ENCODE assay signal across 8 cellular contexts in genomic region chr7:148142660-148143248, GRCh38.
DNase-seq lines count a peak whose midpoint lies in the region; ATAC-seq and TF ChIP-seq lines count a peak whose summit lies in the region.

No MANE protein-coding gene starts in this region.

- no peaks in the 10 kb centered on the region for H3K9me2 ChIP-seq in neural cell (ENCODE audit: insufficient read depth, low read length)

- TF ChIP-seq CTCF in DND-41 (IDR thresholded peaks at IDR 0.05; ENCODE audit: borderline replicate concordance, extremely low read depth, low read length, poor library complexity, severe bottlenecking) (peak; percentile 80), HFF-Myc (IDR thresholded peaks at IDR 0.05; ENCODE audit: low read depth, low read length, missing control alignments) (peak; percentile 6), coronary artery (IDR thresholded peaks at IDR 0.05) (peak; percentile 38), neural cell (IDR thresholded peaks at IDR 0.05; ENCODE audit: poor library complexity, severe bottlenecking) (peak; percentile 59)

- H4K20me1 ChIP-seq in DND-41 (ENCODE audit: insufficient read depth, low read length), result no peaks in the 10 kb centered on the region
- no peaks in the 10 kb centered on the region for H4K20me1 ChIP-seq in neural cell (ENCODE audit: insufficient read depth)

- TF ChIP-seq EP300 in neural cell (conservative IDR thresholded peaks at IDR 0.05; ENCODE audit: poor library complexity, severe bottlenecking), result no peak

- DNase-seq in DND-41, result peak; percentile 11
- DNase-seq in HFF-Myc (ENCODE audit: extremely low read depth, low read depth), result no peak
- DNase-seq in NCI-H510A treated with DMSO at 0.1 percent for 48 hours (lab: John Stamatoyannopoulos, UW), result peak; percentile 59
- no peak for DNase-seq in coronary artery (ENCODE audit: low spot score)
- DNase-seq in GM19238 (ENCODE audit: insufficient read length, low spot score), result no peak

- H3K27me3 ChIP-seq in DND-41 (ENCODE audit: insufficient read depth, low read length, poor library complexity) (peaks cover 2% of the 10 kb centered on the region), neural cell (ENCODE audit: insufficient read depth, low read depth, low read length) (no peaks in the 10 kb centered on the region)

- no peak overlapping the region for H2AFZ ChIP-seq in DND-41 (ENCODE audit: low read depth, low read length)
- no peak overlapping the region for H2AFZ ChIP-seq in neural cell (ENCODE audit: low read depth, low read length)

- H3K79me2 ChIP-seq in DND-41 (ENCODE audit: insufficient read depth, low read length) (no peaks in the 10 kb centered on the region), neural cell (replicated peaks; ENCODE audit: insufficient read depth, low read length) (no peaks in the 10 kb centered on the region)

- peak; percentile 61 for TF ChIP-seq RAD21 in neural cell (conservative IDR thresholded peaks at IDR 0.05)

- H3K4me2 ChIP-seq in DND-41 (ENCODE audit: insufficient read depth, low read length), result no peak overlapping the region
- H3K4me2 ChIP-seq in neural cell (ENCODE audit: low read length), result no peak overlapping the region

- no peaks in the 10 kb centered on the region for H3K36me3 ChIP-seq in DND-41 (ENCODE audit: insufficient read depth, low read length)
- no peaks in the 10 kb centered on the region for H3K36me3 ChIP-seq in neural cell (ENCODE audit: insufficient read depth, low read length)

- no peak overlapping the region for H3K4me3 ChIP-seq in DND-41 (ENCODE audit: low read depth in 1 of 2, low read length in 2 of 2)
- no peak overlapping the region for H3K4me3 ChIP-seq in HFF-Myc (replicated peaks; ENCODE audit: low read depth, low read length)
- H3K4me3 ChIP-seq in coronary artery, result no peak overlapping the region
- H3K4me3 ChIP-seq in neural cell (ENCODE audit: low read length), result no peak overlapping the region

- no peak overlapping the region for H3K9ac ChIP-seq in DND-41 (ENCODE audit: low read depth, low read length)
- no peak overlapping the region for H3K9ac ChIP-seq in neural cell (ENCODE audit: low read length)

- no peaks in the 10 kb centered on the region for H3K4me1 ChIP-seq in DND-41 (ENCODE audit: insufficient read depth, low read length)

- ATAC-seq in DND-41 (ENCODE audit: insufficient read depth, low read depth) (0 out of 3 replicates have a peak, but pooled peaks have one; percentile 44), HG02852 (IDR thresholded peaks at IDR 0.05; ENCODE audit: unreplicated experiment) (no peak), HG02610 (IDR thresholded peaks at IDR 0.05; ENCODE audit: unreplicated experiment) (no peak)

- H3K9me3 ChIP-seq in DND-41 (ENCODE audit: insufficient read depth, low read length, severe bottlenecking) (no peaks in the 10 kb centered on the region), neural cell (ENCODE audit: low read length) (no peaks in the 10 kb centered on the region)

- H3K27ac ChIP-seq in DND-41 (ENCODE audit: low read length) (no peak overlapping the region), coronary artery (no peak overlapping the region), neural cell (ENCODE audit: low read length) (peak overlapping the region; percentile 76)

- H3F3A ChIP-seq in neural cell (ENCODE audit: insufficient read depth, low read length, poor library complexity, severe bottlenecking), result peaks cover 5% of the 10 kb centered on the region

TF ChIP-seq in neural cell, 6 proteins besides CTCF, POLR2A, EP300 and RAD21:
- TF ChIP-seq SMC3 (conservative IDR thresholded peaks at IDR 0.05; ENCODE audit: poor library complexity) (peak; percentile 43), POLR2AphosphoS5 (IDR thresholded peaks at IDR 0.05) (no peak)

Comparison
In these comparisons a context has a peak if more than half of its experiments do, and no peak if none do; other contexts are left out.
1. DNase-seq: peak in DND-41 (single experiment) and NCI-H510A treated with DMSO at 0.1 percent for 48 hours (single experiment); none in HFF-Myc (single experiment), coronary artery (single experiment) and GM19238 (single experiment).
2. CTCF ChIP-seq: peak in every context shown above with its lines; median percentile 80 in DND-41; 59 in neural cell; 38 in coronary artery; 6 in HFF-Myc.